In the genomic region with DNA sequence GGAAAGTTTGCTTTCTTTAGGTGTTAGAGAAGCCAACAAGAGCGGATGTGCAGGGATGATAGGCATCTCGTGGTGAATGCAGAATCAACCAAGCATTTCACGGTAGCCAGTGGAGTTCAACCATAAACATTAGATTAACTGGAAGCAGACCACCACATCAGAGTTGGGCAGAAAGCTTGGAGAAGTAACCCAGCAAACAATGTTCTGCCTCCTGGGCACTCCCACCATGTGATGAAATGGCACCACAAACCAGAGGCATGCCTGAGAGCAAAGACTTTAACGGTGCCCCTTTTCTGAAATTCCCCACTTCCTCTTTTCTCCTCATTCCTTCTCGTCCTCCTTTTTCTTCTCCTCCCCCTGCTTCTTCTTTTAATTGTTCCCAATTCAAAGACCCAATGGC, we compare ENCODE assay signal across 20 cellular contexts.
"Had no signal": no experiment of that assay in that cellular context is flagged by ENCODE, and none has a peak within 500 bp of the region (broad histone marks: within the 10 kb centered on the region; RNA-seq: fewer than 3 reads in every experiment).

No MANE protein-coding gene starts in this region.

- H3K27me3 Mint-ChIP-seq: activated naive CD4-positive, alpha-beta T cell treated with anti-CD3 and anti-CD28 coated beads, Interleukin-2, amount 50 U/mL, for 24 hours; dendritic cell treated with granulocyte-macrophage colony-stimulating factor and Interleukin-4, amounts not matched to agents 40 ng/mL and 50 ng/mL, for 4 days; stimulated activated memory B cell treated with anti-CD40 and anti-IgM and Interleukin-4, amounts not matched to agents 10 μg/mL and 1 μg/mL and 100 μg/mL, for 72 hours had no signal

- H3K4me1 ChIP-seq: adrenal gland, gastroesophageal sphincter, heart left ventricle, sigmoid colon, upper lobe of right lung had no signal

- H3K27ac Mint-ChIP-seq: activated naive CD4-positive, alpha-beta T cell treated with anti-CD3 and anti-CD28 coated beads, Interleukin-2, amount 50 U/mL, for 24 hours; dendritic cell treated with granulocyte-macrophage colony-stimulating factor and Interleukin-4, amounts not matched to agents 40 ng/mL and 50 ng/mL, for 4 days; mesothelial cell of epicardium; nephron; stimulated activated memory B cell treated with anti-CD40 and anti-IgM and Interleukin-4, amounts not matched to agents 10 μg/mL and 1 μg/mL and 100 μg/mL, for 72 hours had no signal

- H3K9me3 Mint-ChIP-seq: activated naive CD4-positive, alpha-beta T cell treated with anti-CD3 and anti-CD28 coated beads, Interleukin-2, amount 50 U/mL, for 24 hours; dendritic cell treated with granulocyte-macrophage colony-stimulating factor and Interleukin-4, amounts not matched to agents 40 ng/mL and 50 ng/mL, for 4 days; mesothelial cell of epicardium; stimulated activated memory B cell treated with anti-CD40 and anti-IgM and Interleukin-4, amounts not matched to agents 10 μg/mL and 1 μg/mL and 100 μg/mL, for 72 hours had no signal

- H3K4me3 ChIP-seq: adrenal gland, gastroesophageal sphincter, heart left ventricle, sigmoid colon, thoracic aorta, upper lobe of right lung had no signal

- H3K36me3 Mint-ChIP-seq: activated naive CD4-positive, alpha-beta T cell treated with anti-CD3 and anti-CD28 coated beads, Interleukin-2, amount 50 U/mL, for 24 hours; mesothelial cell of epicardium; stimulated activated memory B cell treated with anti-CD40 and anti-IgM and Interleukin-4, amounts not matched to agents 10 μg/mL and 1 μg/mL and 100 μg/mL, for 72 hours had no signal

- H3K4me3 Mint-ChIP-seq: activated naive CD4-positive, alpha-beta T cell treated with anti-CD3 and anti-CD28 coated beads, Interleukin-2, amount 50 U/mL, for 24 hours; dendritic cell treated with granulocyte-macrophage colony-stimulating factor and Interleukin-4, amounts not matched to agents 40 ng/mL and 50 ng/mL, for 4 days; mesothelial cell of epicardium; nephron; stimulated activated memory B cell treated with anti-CD40 and anti-IgM and Interleukin-4, amounts not matched to agents 10 μg/mL and 1 μg/mL and 100 μg/mL, for 72 hours had no signal

- H3K9me3 ChIP-seq: adrenal gland, gastroesophageal sphincter, heart left ventricle, sigmoid colon, thoracic aorta, upper lobe of right lung had no signal

- ATAC-seq: esophagus mucosa; gastroesophageal sphincter; heart left ventricle; left lobe of liver; stimulated activated memory B cell treated with anti-CD40 and anti-IgM and Interleukin-4, amounts not matched to agents 10 μg/mL and 1 μg/mL and 100 μg/mL, for 72 hours; upper lobe of right lung had no signal

- H3K27me3 ChIP-seq: adrenal gland, gastroesophageal sphincter, heart left ventricle, sigmoid colon, upper lobe of right lung had no signal

- H3K27ac ChIP-seq: adrenal gland, gastroesophageal sphincter, heart left ventricle, sigmoid colon, thoracic aorta, upper lobe of right lung, WERI-Rb-1 had no signal

- H3K4me1 Mint-ChIP-seq: activated naive CD4-positive, alpha-beta T cell treated with anti-CD3 and anti-CD28 coated beads, Interleukin-2, amount 50 U/mL, for 24 hours; mesothelial cell of epicardium; stimulated activated memory B cell treated with anti-CD40 and anti-IgM and Interleukin-4, amounts not matched to agents 10 μg/mL and 1 μg/mL and 100 μg/mL, for 72 hours had no signal

- H3K36me3 ChIP-seq: adrenal gland, gastroesophageal sphincter, heart left ventricle, sigmoid colon, thoracic aorta, upper lobe of right lung, WERI-Rb-1 had no signal

- DNase-seq: activated CD4-positive, alpha-beta T cell treated with anti-CD3 and anti-CD28 coated beads, Interleukin-2, amount 50 U/mL, for 48 hours; activated gamma-delta T cell; adrenal gland; effector CD8-positive, alpha-beta T cell; heart left ventricle; kidney; nucleus accumbens; sigmoid colon; stimulated activated CD4-positive, alpha-beta T cell treated with anti-CD3 and anti-CD28 coated beads, Interleukin-4, amount 100 ng/mL, for 24 hours; upper lobe of right lung; WERI-Rb-1 had no signal
